In genomic region chr1:170531758-170532657, GRCh38 we compare ENCODE assay signal across 9 cellular contexts. TPM values are rescaled to one million over a fixed set of nuclear protein-coding genes. Genes with fewer than 3 reads are reported as not detected.
DNase-seq lines count a peak whose midpoint lies in the region; ATAC-seq and TF ChIP-seq lines count a peak whose summit lies in the region.
"Had no signal": no experiment of that assay in that cellular context is flagged by ENCODE, and none has a peak within 500 bp of the region (broad histone marks: within the 10 kb centered on the region; RNA-seq: fewer than 3 reads in every experiment).

TSS of gene GORAB (plus strand) at chr1:170532166. CDS start at chr1:170532224, 58 bp downstream.

- peaks cover under 1% of the 10 kb centered on the region for H3K36me3 Mint-ChIP-seq in chondrocyte (ENCODE audit: low read depth)

- TF ChIP-seq CTCF in AG10803 (conservative IDR thresholded peaks at IDR 0.05; ENCODE audit: low read length) (no peak), chondrocyte (IDR thresholded peaks at IDR 0.05) (no peak), kidney epithelial cell (IDR thresholded peaks at IDR 0.05; ENCODE audit: insufficient read depth, low read length, poor library complexity, severe bottlenecking) (no peak)

- H3K4me1 Mint-ChIP-seq in chondrocyte (ENCODE audit: low read depth), result peaks cover 31% of the 10 kb centered on the region

- H3K4me3 ChIP-seq in AG10803 (ENCODE audit: low read length), result peak within 1 kb of the TSS; percentile 84
- peak within 1 kb of the TSS; percentile 50 for H3K4me3 ChIP-seq in kidney epithelial cell (ENCODE audit: low read depth, low read length)

- no peak within 1 kb of the TSS for H3K4me3 Mint-ChIP-seq in chondrocyte (ENCODE audit: unreplicated experiment)
- H3K4me3 Mint-ChIP-seq: activated naive CD4-positive, alpha-beta T cell treated with anti-CD3 and anti-CD28 coated beads, Interleukin-2, amount 50 U/mL, for 24 hours had no signal

- H3K27me3 ChIP-seq in kidney epithelial cell (ENCODE audit: control insufficient read depth, insufficient read depth, low read length), result no peaks in the 10 kb centered on the region

- DNase-seq in AG10803 (ENCODE audit: low read depth) (peak; percentile 97), NCI-H345 treated with DMSO at 0.1 percent for 48 hours (lab: John Stamatoyannopoulos, UW; ENCODE audit: unreplicated experiment) (peak; percentile 91), chondrocyte (ENCODE audit: low spot score) (peak; percentile 95), kidney epithelial cell (ENCODE audit: low read depth) (peak; percentile 75)
- DNase-seq in stimulated activated CD4-positive, alpha-beta T cell treated with anti-CD3 and anti-CD28 coated beads, Interleukin-15, amount 100 ng/mL, for 48 hours (ENCODE audit: low read depth in 2 of 2), result peak; percentile 77 to 85

- peaks cover 3% of the 10 kb centered on the region for H3K9me3 Mint-ChIP-seq in chondrocyte (ENCODE audit: low read depth)
- H3K9me3 Mint-ChIP-seq: activated naive CD4-positive, alpha-beta T cell treated with anti-CD3 and anti-CD28 coated beads, Interleukin-2, amount 50 U/mL, for 24 hours had no signal

- no peaks in the 10 kb centered on the region for H3K36me3 ChIP-seq in kidney epithelial cell (ENCODE audit: control insufficient read depth, insufficient read depth, low read length)

- ATAC-seq in GM19025 (IDR thresholded peaks at IDR 0.05; ENCODE audit: low read depth, unreplicated experiment), result peak; percentile 99
- peak; percentile 99 for ATAC-seq in HG03280 (IDR thresholded peaks at IDR 0.05; ENCODE audit: unreplicated experiment)
- peak; percentile 98 to 99 for ATAC-seq in activated CD4-positive, CD25-positive, alpha-beta regulatory T cell treated with anti-CD3 and anti-CD28 coated beads, Interleukin-2, amount 50 U/mL, for 24 hours

- H3K27me3 Mint-ChIP-seq in chondrocyte (ENCODE audit: low read depth), result no peaks in the 10 kb centered on the region
- H3K27me3 Mint-ChIP-seq: activated naive CD4-positive, alpha-beta T cell treated with anti-CD3 and anti-CD28 coated beads, Interleukin-2, amount 50 U/mL, for 24 hours had no signal

- no peak within 1 kb of the TSS for H3K27ac Mint-ChIP-seq in chondrocyte (ENCODE audit: unreplicated experiment)
- H3K27ac Mint-ChIP-seq: activated naive CD4-positive, alpha-beta T cell treated with anti-CD3 and anti-CD28 coated beads, Interleukin-2, amount 50 U/mL, for 24 hours had no signal

RNA-seq across cellular contexts. Expression of gene GORAB, which starts in this region (rescaled TPM):
- 16.2 to 22.6 TPM (median 16.9 TPM) in 3 replicates for total RNA-seq in chondrocyte
- 8.2 and 10.5 TPM in 2 replicates for total RNA-seq in kidney epithelial cell

Comparison
In these comparisons a context has a peak if more than half of its experiments do, and no peak if none do; other contexts are left out.
1. Peak in every context shown above with its lines: DNase-seq, ATAC-seq and H3K4me3 ChIP-seq.